In the genomic region with DNA sequence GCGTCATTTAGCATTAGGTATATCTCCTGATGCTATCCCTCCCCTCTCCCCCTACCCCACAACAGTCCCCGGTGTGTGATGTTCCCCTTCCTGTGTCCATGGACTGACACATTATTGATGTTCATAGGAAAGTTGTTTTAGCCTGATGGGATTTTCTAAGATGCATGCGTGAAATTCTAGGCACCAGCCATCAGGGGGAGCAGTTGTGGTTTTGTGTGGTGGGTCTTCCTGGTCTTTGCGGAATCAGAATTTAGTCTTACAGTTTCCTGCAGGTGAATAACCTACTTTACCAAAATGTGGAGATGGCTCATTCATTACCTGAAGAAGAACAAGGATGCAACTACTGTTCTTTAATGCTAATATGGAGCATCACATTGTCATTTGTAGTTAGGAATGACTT, we compare ENCODE assay signal across 8 cellular contexts.
DNase-seq lines count a peak whose midpoint lies in the region; ATAC-seq and TF ChIP-seq lines count a peak whose summit lies in the region.

No MANE protein-coding gene starts in this region.

- no peak overlapping the region for H3K9ac ChIP-seq in SU-DHL-6 (ENCODE audit: low read length)

- no peak overlapping the region for H3K4me3 ChIP-seq in SU-DHL-6 (ENCODE audit: insufficient read depth, low read length, poor library complexity, severe bottlenecking)

- H3K79me2 ChIP-seq in SU-DHL-6 (ENCODE audit: insufficient read depth, low read length) = no peaks in the 10 kb centered on the region

- no peak overlapping the region for H3K4me2 ChIP-seq in SU-DHL-6 (ENCODE audit: low read depth, low read length, poor library complexity, severe bottlenecking)

- no peaks in the 10 kb centered on the region for H3K27me3 ChIP-seq in SU-DHL-6 (ENCODE audit: low read length)

- H3F3A ChIP-seq in SU-DHL-6 (ENCODE audit: insufficient read depth) = no peaks in the 10 kb centered on the region

- no peak for ATAC-seq in GM19351 (IDR thresholded peaks at IDR 0.05; ENCODE audit: unreplicated experiment)

- TF ChIP-seq CTCF in SU-DHL-6 (IDR thresholded peaks at IDR 0.05; ENCODE audit: insufficient read depth, low read length, poor library complexity, severe bottlenecking) = peak; percentile 43

- no peaks in the 10 kb centered on the region for H3K9me2 ChIP-seq in SU-DHL-6 (replicated peaks; ENCODE audit: insufficient read depth, low read length)

- H3K9me3 ChIP-seq in SU-DHL-6 (ENCODE audit: insufficient read depth, low read length) = no peaks in the 10 kb centered on the region

- H3K36me3 ChIP-seq in SU-DHL-6 (ENCODE audit: low read length) = no peaks in the 10 kb centered on the region

- H2AFZ ChIP-seq in SU-DHL-6 (ENCODE audit: low read depth, low read length, severe bottlenecking) = no peak overlapping the region

- DNase-seq in activated CD4-positive, alpha-beta T cell treated with anti-CD3 and anti-CD28 coated beads for 48 hours = peak; percentile 43
- no peak for DNase-seq in activated CD4-positive, alpha-beta T cell treated with anti-CD3 and anti-CD28 coated beads, Interleukin-2, amount 50 U/mL, for 4 hours
- peak; percentile 86 for DNase-seq in HT-29 (ENCODE audit: low spot score)
- DNase-seq in fibroblast of gingiva (ENCODE audit: low read depth) = peak; percentile 21
- DNase-seq in retina = peak; percentile 4
- no peak for DNase-seq in NCI-H2029 treated with DMSO at 0.1 percent for 48 hours (lab: John Stamatoyannopoulos, UW)

- H3K27ac ChIP-seq in SU-DHL-6 (ENCODE audit: low read depth, low read length) = no peak overlapping the region

- H4K20me1 ChIP-seq in SU-DHL-6 (ENCODE audit: low read depth, low read length) = no peaks in the 10 kb centered on the region

Comparison
In these comparisons a context has a peak if more than half of its experiments do, and no peak if none do; other contexts are left out.
1. DNase-seq: peak in activated CD4-positive, alpha-beta T cell treated with anti-CD3 and anti-CD28 coated beads for 48 hours (single experiment), HT-29 (single experiment), fibroblast of gingiva (single experiment) and retina (single experiment); none in activated CD4-positive, alpha-beta T cell treated with anti-CD3 and anti-CD28 coated beads, Interleukin-2, amount 50 U/mL, for 4 hours (0 of 2) and NCI-H2029 treated with DMSO at 0.1 percent for 48 hours (single experiment).